In genomic region chr6:33619166-33619565, GRCh38 we compare ENCODE assay signal across 9 cellular contexts. TPM values are rescaled to one million over a fixed set of nuclear protein-coding genes. Genes with fewer than 3 reads are reported as not detected.
A peak's percentile ranks its signal among the peaks of the same experiment; 100 is the strongest.
DNase-seq lines count a peak whose midpoint lies in the region; ATAC-seq, FAIRE-seq and TF ChIP-seq lines count a peak whose summit lies in the region.
"Had no signal": no experiment of that assay in that cellular context is flagged by ENCODE, and none has a peak within 500 bp of the region (broad histone marks: within the 10 kb centered on the region; RNA-seq: fewer than 3 reads in every experiment).

No MANE protein-coding gene starts in this region.

- no peak overlapping the region for H2AK5ac ChIP-seq in H9 (ENCODE audit: insufficient read length, low read length)

- no peak overlapping the region for H3K27ac Mint-ChIP-seq in H9
- H3K27ac Mint-ChIP-seq in astrocyte (ENCODE audit: unreplicated experiment): no peak overlapping the region
- peak overlapping the region in 1 of 3 experiments; percentile 76 for H3K27ac Mint-ChIP-seq in nephron

- H3K27me3 Mint-ChIP-seq in H9 (ENCODE audit: low read depth) (peaks cover 27% of the 10 kb centered on the region), astrocyte (ENCODE audit: low read depth, unreplicated experiment) (peaks cover 5% of the 10 kb centered on the region), nephron (ENCODE audit: low read depth) (peaks cover 62% of the 10 kb centered on the region)

- peaks cover 57% of the 10 kb centered on the region for H3K4me1 ChIP-seq in BLaER1
- H3K4me1 ChIP-seq in H9 (ENCODE audit: insufficient read depth, low read length): peaks cover 10% of the 10 kb centered on the region; the same call in 1 of the 2 replicates
- H3K4me1 ChIP-seq in astrocyte (ENCODE audit: insufficient read depth, low read length): peaks cover 4% of the 10 kb centered on the region

- H3K23ac ChIP-seq in H9 (ENCODE audit: insufficient read length, low read depth, low read length): no peak overlapping the region

- H3K9ac ChIP-seq in BLaER1 (peak overlapping the region; percentile 13; the same call in 1 of the 2 replicates), H9 (ENCODE audit: extremely low read depth, insufficient read length, low read length) (no peak overlapping the region), astrocyte (ENCODE audit: low read length) (no peak overlapping the region)

- no peaks in the 10 kb centered on the region for H3K79me1 ChIP-seq in H9 (ENCODE audit: insufficient read depth, low read depth, low read length, poor library complexity, severe bottlenecking)

- H2BK20ac ChIP-seq in H9 (ENCODE audit: low read depth, low read length, poor library complexity, severe bottlenecking): no peak overlapping the region

- ATAC-seq in GM21515 (IDR thresholded peaks at IDR 0.05; ENCODE audit: unreplicated experiment) (no peak), HG02885 (IDR thresholded peaks at IDR 0.05; ENCODE audit: poor library complexity, unreplicated experiment) (no peak)

- no peak overlapping the region for H2BK120ac ChIP-seq in H9 (ENCODE audit: low read depth, low read length, poor library complexity, severe bottlenecking)

- H4K20me1 ChIP-seq in BLaER1: peaks cover 24% of the 10 kb centered on the region
- H4K20me1 ChIP-seq in H9 (ENCODE audit: control insufficient read depth, insufficient read depth, insufficient read length): no peaks in the 10 kb centered on the region
- no peaks in the 10 kb centered on the region for H4K20me1 ChIP-seq in astrocyte (ENCODE audit: insufficient read depth, low read length)

- H3T11ph ChIP-seq in H9 (ENCODE audit: low read length): no peak overlapping the region

- H3K36me3 ChIP-seq in BLaER1 (peaks cover 8% of the 10 kb centered on the region; the same call in 1 of the 2 replicates), astrocyte (ENCODE audit: insufficient read depth, low read length) (no peaks in the 10 kb centered on the region)

- H3K56ac ChIP-seq in H9 (ENCODE audit: insufficient read length, low read depth, low read length): no peak overlapping the region

- H3K18ac ChIP-seq in H9 (ENCODE audit: insufficient read length, low read depth, low read length): no peak overlapping the region

- H3K4me2 ChIP-seq in BLaER1: peak overlapping the region; percentile 94
- H3K4me2 ChIP-seq in H9 (ENCODE audit: insufficient read depth, insufficient read length, low read length): no peak overlapping the region
- no peak overlapping the region for H3K4me2 ChIP-seq in astrocyte (ENCODE audit: low read length)

- peaks cover 29% of the 10 kb centered on the region for H3K23me2 ChIP-seq in H9 (ENCODE audit: insufficient read length, low read depth, low read length, poor library complexity, severe bottlenecking)

- H3K27me3 ChIP-seq in BLaER1: no peaks in the 10 kb centered on the region
- no peaks in the 10 kb centered on the region for H3K27me3 ChIP-seq in H9 (ENCODE audit: insufficient read depth, low read length)
- H3K27me3 ChIP-seq in astrocyte (ENCODE audit: insufficient read depth, low read length): no peaks in the 10 kb centered on the region

- H2BK12ac ChIP-seq in H9 (ENCODE audit: insufficient read length, low read depth, low read length): no peak overlapping the region

- H4K5ac ChIP-seq in H9 (ENCODE audit: insufficient read length, low read depth, low read length): no peak overlapping the region

- H3K4me1 Mint-ChIP-seq in H9 (peaks cover 32 to 37% of the 10 kb centered on the region in 2 experiments), astrocyte (ENCODE audit: low read depth, unreplicated experiment) (peaks cover 6% of the 10 kb centered on the region), nephron (peaks cover 30% of the 10 kb centered on the region)

- H3K14ac ChIP-seq in H9 (ENCODE audit: insufficient read depth, low read length): no peak overlapping the region

- DNase-seq in H9: no peak
- no peak for DNase-seq in astrocyte (ENCODE audit: low read depth)
- no peak for DNase-seq in activated effector memory CD4-positive, alpha-beta T cell treated with anti-CD3 and anti-CD28 coated beads, Interleukin-2, amount 50 U/mL, for 16 hours
- DNase-seq in HCEC 1CT: no peak
- DNase-seq: NCI-H524 had no signal

- H3K9me3 ChIP-seq in BLaER1 (no peaks in the 10 kb centered on the region), H9 (ENCODE audit: control insufficient read depth, low read depth, low read length) (no peaks in the 10 kb centered on the region), astrocyte (ENCODE audit: insufficient read depth, low read depth, low read length) (no peaks in the 10 kb centered on the region)

- no CpG with 5 or more reads among the region's 2 CpGs for WGBS in H9 (ENCODE audit: extremely low coverage, insufficient read length, low lambda C conversion rate)

- no peak overlapping the region for H4K8ac ChIP-seq in H9 (replicated peaks; ENCODE audit: insufficient read length, low read depth, low read length)

- H3K4ac ChIP-seq in H9 (ENCODE audit: low read depth, low read length): no peak overlapping the region

- H2BK15ac ChIP-seq in H9 (ENCODE audit: low read depth, low read length): no peak overlapping the region

- H3K4me3 ChIP-seq in BLaER1 (no peak overlapping the region), astrocyte (ENCODE audit: insufficient read depth, low read depth, low read length) (no peak overlapping the region)

- TF ChIP-seq CTCF in H9 (conservative IDR thresholded peaks at IDR 0.05) (no peak), astrocyte (IDR thresholded peaks at IDR 0.05; ENCODE audit: insufficient read depth, low read depth, low read length) (peak; percentile 11), nephron (IDR thresholded peaks at IDR 0.05; ENCODE audit: unreplicated experiment in 3 of 3) (no peak)

- no peak overlapping the region for H2AFZ ChIP-seq in H9 (ENCODE audit: low read length)
- H2AFZ ChIP-seq in astrocyte (ENCODE audit: low read depth, low read length): no peak overlapping the region

- H2BK5ac ChIP-seq in H9 (ENCODE audit: insufficient read length, low read length): no peak overlapping the region

- no peak overlapping the region for H4K91ac ChIP-seq in H9 (ENCODE audit: insufficient read length, low read depth, low read length)

- H3K9me3 Mint-ChIP-seq in H9 (no peaks in the 10 kb centered on the region), astrocyte (ENCODE audit: unreplicated experiment) (peaks cover 3% of the 10 kb centered on the region), nephron (no peaks in the 10 kb centered on the region)

- H3K79me2 ChIP-seq in H9 (ENCODE audit: insufficient read depth, low read length): peaks cover 3% of the 10 kb centered on the region; the same call in 1 of the 2 replicates
- no peaks in the 10 kb centered on the region for H3K79me2 ChIP-seq in astrocyte (ENCODE audit: insufficient read depth, low read length)

- 0 out of 2 replicates have a peak overlapping the region, but pooled peaks have one; percentile 7 for H3K27ac ChIP-seq in BLaER1
- no peak overlapping the region for H3K27ac ChIP-seq in H9 (ENCODE audit: insufficient read length, low read depth, low read length)
- no peak overlapping the region for H3K27ac ChIP-seq in astrocyte (ENCODE audit: low read depth, low read length)

- no peak for FAIRE-seq in astrocyte (lab: Jason Lieb, UNC)

- H3K36me3 Mint-ChIP-seq in H9 (ENCODE audit: insufficient read depth in 1 of 3, low read depth in 3 of 3) (peaks cover 0 to 8% (median 0%) of the 10 kb centered on the region in 3 experiments; a peak in 2 of 7 replicates), astrocyte (ENCODE audit: low read depth, unreplicated experiment) (peaks cover 5% of the 10 kb centered on the region), nephron (ENCODE audit: low read depth) (no peaks in the 10 kb centered on the region)

- H3K4me3 Mint-ChIP-seq in H9 (peak overlapping the region; percentile 82 to 94; a peak in 2 of 5 replicates), astrocyte (ENCODE audit: unreplicated experiment) (peak overlapping the region; percentile 43), nephron (peak overlapping the region; percentile 89 to 93 (median 92))

RNA-seq across cellular contexts. Expression of gene ITPR3, which starts 2.0 kb away (rescaled TPM):
- total RNA-seq in H9 (2021): 39.1 and 40.3 TPM in 2 replicates
- 17.7 and 21.3 TPM in 2 replicates for total RNA-seq in astrocyte

RNA-seq across cellular contexts. Expression of gene BAK1, which starts 39.1 kb away (rescaled TPM):
- 40.0 and 41.4 TPM in 2 replicates for total RNA-seq in H9 (2021)
- 49.4 and 54.8 TPM in 2 replicates for total RNA-seq in astrocyte
